15 cellular contexts compared by ENCODE assay signal in the genomic region with DNA sequence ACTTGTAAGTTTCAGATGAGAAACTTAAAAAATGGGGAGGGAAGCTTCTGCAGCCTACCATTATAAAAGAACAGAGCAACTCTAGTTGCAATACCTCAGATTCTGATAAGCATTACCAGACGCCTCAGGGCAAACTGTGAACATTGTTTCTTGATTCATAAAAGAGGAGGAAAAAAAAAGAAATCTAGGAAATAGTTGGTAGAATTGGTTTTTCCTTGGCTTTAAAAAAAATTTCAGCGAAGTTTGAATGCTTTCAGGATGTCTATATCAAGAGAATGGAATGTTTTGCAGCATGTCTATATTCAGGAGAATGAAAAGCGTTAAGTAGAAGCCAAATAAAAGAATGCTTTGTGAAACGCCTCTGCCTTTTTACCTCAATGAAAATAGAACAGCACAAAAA. TPM values are rescaled to one million over a fixed set of nuclear protein-coding genes. Genes with fewer than 3 reads are reported as not detected.
DNase-seq lines count a peak whose midpoint lies in the region; TF ChIP-seq lines count a peak whose summit lies in the region.
"Had no signal": no experiment of that assay in that cellular context is flagged by ENCODE, and none has a peak within 500 bp of the region (broad histone marks: within the 10 kb centered on the region; RNA-seq: fewer than 3 reads in every experiment).

No MANE protein-coding gene starts in this region.

- H2AFZ ChIP-seq in Loucy (ENCODE audit: low read length) = peak overlapping the region; percentile 7; the same call in 1 of the 2 replicates

- H3K9me3 ChIP-seq in Loucy (ENCODE audit: insufficient read depth, low read depth, low read length) = no peaks in the 10 kb centered on the region
- no peaks in the 10 kb centered on the region for H3K9me3 ChIP-seq in A673 (ENCODE audit: low read depth, low read length, poor library complexity, severe bottlenecking)

- no TSS peak for BruUV-seq in A673 (replicated peaks; lab: Mats Ljungman, UMichigan)

- H3F3A ChIP-seq in Loucy (ENCODE audit: low read depth) = 0 out of 2 replicates have a peak, but pooled peaks cover 4% of the 10 kb centered on the region

- no peak overlapping the region for H3K4me2 ChIP-seq in Loucy (ENCODE audit: low read depth, low read length, poor library complexity, severe bottlenecking)

- H3K4me1 ChIP-seq in Loucy (ENCODE audit: insufficient read depth, low read length, poor library complexity, severe bottlenecking) (peaks cover 4% of the 10 kb centered on the region), A673 (ENCODE audit: insufficient read depth, low read length, poor library complexity, severe bottlenecking) (no peaks in the 10 kb centered on the region)

- peak; percentile 86 for DNase-seq in COLO829 (ENCODE audit: low spot score)
- DNase-seq in SK-MEL-5 (ENCODE audit: low read depth, low spot score) = peak; percentile 73
- peak; percentile 46 for DNase-seq in epithelial cell of esophagus (ENCODE audit: low read depth)
- no peak for DNase-seq in NCI-H748 treated with DMSO at 0.1 percent for 48 hours (lab: John Stamatoyannopoulos, UW)
- DNase-seq in stimulated activated CD4-positive, alpha-beta T cell treated with anti-CD3 and anti-CD28 coated beads, Interleukin-4, amount 100 ng/mL, for 4 hours = no peak
- no peak for DNase-seq in activated T-cell treated with anti-CD3 and anti-CD28 coated beads, Interleukin-2, amount 50 U/mL, for 1 hour
- DNase-seq in A673 (ENCODE audit: low spot score) = no peak
- DNase-seq: CD4-positive, CD25-positive, alpha-beta regulatory T cell; DMS79 treated with DMSO at 0.1 percent for 48 hours; KG1; MM.1S; NCI-H1105; NCI-H187; NCI-H446 treated with DMSO at 0.1 percent for 48 hours had no signal

- no peaks in the 10 kb centered on the region for H3K79me2 ChIP-seq in Loucy (ENCODE audit: insufficient read depth, low read length)

- H3K4me3 ChIP-seq in Loucy (ENCODE audit: low read length, poor library complexity, severe bottlenecking) (no peak overlapping the region), epithelial cell of esophagus (ENCODE audit: low read length) (no peak overlapping the region), A673 (ENCODE audit: low read depth, low read length, poor library complexity, severe bottlenecking) (no peak overlapping the region)

- POLR2A ChIA-PET in A673 (lab: Charles Lee; ENCODE audit: low non-redundant PET) = no interaction called here

- no peak overlapping the region for H3K9ac ChIP-seq in Loucy (ENCODE audit: low read depth, low read length, poor library complexity, severe bottlenecking)

- in situ Hi-C loops in SK-MEL-5 (cut with HindIII; ENCODE audit: low pct_unique_long_range_greater_than_20kb, low sequenced_read_pairs) = no loop called here

- no peaks in the 10 kb centered on the region for H3K27me3 ChIP-seq in Loucy (ENCODE audit: insufficient read depth, low read length, poor library complexity, severe bottlenecking)
- no peaks in the 10 kb centered on the region for H3K27me3 ChIP-seq in A673 (replicated peaks; ENCODE audit: insufficient read depth, low read depth, low read length, poor library complexity)

- no peaks in the 10 kb centered on the region for H3K9me2 ChIP-seq in Loucy (replicated peaks; ENCODE audit: low read depth, low read length)

- no peak overlapping the region for H3K27ac ChIP-seq in A673 (ENCODE audit: low read depth, low read length, poor library complexity, severe bottlenecking)

- intact Hi-C loops in A673 (cut with micrococcal nuclease; ENCODE audit: unreplicated experiment) = no loop called here

- no peak for TF ChIP-seq CTCF in Loucy (conservative IDR thresholded peaks at IDR 0.05; ENCODE audit: low read length)
- TF ChIP-seq CTCF in epithelial cell of esophagus (IDR thresholded peaks at IDR 0.05; ENCODE audit: insufficient read depth, low read depth, low read length, missing control alignments) = no peak
- no peak for TF ChIP-seq CTCF in A673 (conservative IDR thresholded peaks at IDR 0.05; ENCODE audit: low read depth, low read length)

- H4K20me1 ChIP-seq in Loucy (ENCODE audit: insufficient read depth, low read length, poor library complexity, severe bottlenecking) = no peaks in the 10 kb centered on the region

- CTCF ChIA-PET in A673 (lab: Charles Lee) = no interaction called here

- H3K36me3 ChIP-seq in Loucy (ENCODE audit: insufficient read depth, low read length) (no peaks in the 10 kb centered on the region), A673 (ENCODE audit: insufficient read depth, low read length, poor library complexity, severe bottlenecking) (no peaks in the 10 kb centered on the region)

RNA-seq across cellular contexts. Expression of a gene that starts 17.5 kb away (rescaled TPM):
- total RNA-seq in SK-MEL-5 (2014; rRNA removed; shearing (Covaris generic)) = 66.7 and 67.6 TPM in 2 replicates
- polyA plus RNA-seq in SK-MEL-5 (2015; cell fraction: cytosol; rRNA removed) = 35.9 and 52.1 TPM in 2 replicates
- 75.3 and 80.9 TPM in 2 replicates for polyA plus RNA-seq in SK-MEL-5 (2015; cell fraction: nucleus; rRNA removed)
- total RNA-seq in A673 (2021) = 143 and 164 TPM in 2 replicates

Comparison
In these comparisons a context has a peak if more than half of its experiments do, and no peak if none do; other contexts are left out.
1. DNase-seq: peak in COLO829 (single experiment), SK-MEL-5 (single experiment) and epithelial cell of esophagus (single experiment); none in NCI-H748 treated with DMSO at 0.1 percent for 48 hours (single experiment), stimulated activated CD4-positive, alpha-beta T cell treated with anti-CD3 and anti-CD28 coated beads, Interleukin-4, amount 100 ng/mL, for 4 hours (0 of 2), activated T-cell treated with anti-CD3 and anti-CD28 coated beads, Interleukin-2, amount 50 U/mL, for 1 hour (single experiment) and A673 (single experiment).